8 cellular contexts compared by ENCODE assay signal in genomic region chr11:126061707-126062678, GRCh38. TPM values are rescaled to one million over a fixed set of nuclear protein-coding genes. Genes with fewer than 3 reads are reported as not detected.
A peak's percentile ranks its signal among the peaks of the same experiment; 100 is the strongest.
DNase-seq lines count a peak whose midpoint lies in the region; ATAC-seq and TF ChIP-seq lines count a peak whose summit lies in the region.

No MANE protein-coding gene starts in this region.

- H3K9me2 ChIP-seq in OCI-LY7 (ENCODE audit: insufficient read depth, low read length) = no peaks in the 10 kb centered on the region

- H3K4me3 ChIP-seq in OCI-LY7 (ENCODE audit: low read depth, low read length, poor library complexity, severe bottlenecking) (peak overlapping the region; percentile 71), astrocyte of the cerebellum (ENCODE audit: low read depth, low read length) (peak overlapping the region; percentile 54), iPS-18c (ENCODE audit: insufficient read depth, low read depth, low read length) (peak overlapping the region; percentile 54), skeletal muscle cell (ENCODE audit: low read depth, low read length) (peak overlapping the region; percentile 64)

- in situ Hi-C loops in G401 (cut with HindIII; ENCODE audit: low sequenced_read_pairs) (no loop called here), astrocyte of the cerebellum (cut with HindIII; ENCODE audit: low sequenced_read_pairs) (no loop called here)

- intact Hi-C loops in OCI-LY7 (cut with micrococcal nuclease; ENCODE audit: unreplicated experiment) = no loop called here

- BruUV-seq in OCI-LY7 (replicated peaks; lab: Mats Ljungman, UMichigan) = no TSS peak

- peaks cover 5% of the 10 kb centered on the region for H3K4me1 ChIP-seq in OCI-LY7 (ENCODE audit: insufficient read depth, low read length, poor library complexity, severe bottlenecking)

- H3K4me2 ChIP-seq in OCI-LY7 (ENCODE audit: low read length) = peak overlapping the region; percentile 93

- TF ChIP-seq CTCF in OCI-LY7 (conservative IDR thresholded peaks at IDR 0.05; ENCODE audit: low read length) = no peak
- peak; percentile 65 for TF ChIP-seq CTCF in astrocyte of the cerebellum (IDR thresholded peaks at IDR 0.05; ENCODE audit: low read depth, low read length, missing control alignments)

- H3K79me2 ChIP-seq in OCI-LY7 (ENCODE audit: insufficient read depth, low read depth, low read length) = no peaks in the 10 kb centered on the region

- H4K20me1 ChIP-seq in OCI-LY7 (ENCODE audit: insufficient read depth, low read length) = no peaks in the 10 kb centered on the region

- no peak overlapping the region for H3K27ac ChIP-seq in OCI-LY7 (ENCODE audit: low read depth, low read length, poor library complexity, severe bottlenecking)

- CTCF ChIA-PET in OCI-LY7 (lab: Charles Lee; ENCODE audit: unreplicated experiment) = interaction anchor here (0.6 kb wide), 1 partner anchor 74 kb away, joined by 3 read pairs; no protein-coding TSS in a partner anchor

- H3K36me3 ChIP-seq in OCI-LY7 (ENCODE audit: insufficient read depth, low read length) = no peaks in the 10 kb centered on the region

- ATAC-seq in HG03196 (IDR thresholded peaks at IDR 0.05; ENCODE audit: unreplicated experiment) = peak; percentile 2
- ATAC-seq in GM18858 (IDR thresholded peaks at IDR 0.05; ENCODE audit: unreplicated experiment) = no peak

- no peaks in the 10 kb centered on the region for H3K9me3 ChIP-seq in OCI-LY7 (ENCODE audit: low read length)
- H3K9me3 ChIP-seq in iPS-18c (ENCODE audit: control insufficient read depth, insufficient read depth, low read length) = no peaks in the 10 kb centered on the region

- DNase-seq in G401 (ENCODE audit: low spot score) = peak; percentile 91
- DNase-seq in OCI-LY7 (ENCODE audit: low spot score) = peak; percentile 13
- DNase-seq in astrocyte of the cerebellum (ENCODE audit: low read depth) = no peak
- DNase-seq in skeletal muscle cell (ENCODE audit: low read depth) = no peak
- DNase-seq in MV-4-11 (lab: John Stamatoyannopoulos, UW) = no peak

- POLR2A ChIA-PET in OCI-LY7 (lab: Charles Lee) = interaction anchor here (0.6 to 1.3 kb wide), 3 partner anchors 15 to 1448 kb away, joined by 3 to 5 read pairs (median 3); no protein-coding TSS in a partner anchor

- peak overlapping the region; percentile 75 for H2AFZ ChIP-seq in OCI-LY7 (ENCODE audit: low read length)

RNA-seq across cellular contexts. Expression of gene CDON, which starts 0.7 kb away (rescaled TPM):
- 1.3 and 12.7 TPM in 2 replicates for total RNA-seq in G401 (2014; rRNA removed; shearing (Covaris generic))
- 1.5 and 2.0 TPM in 2 replicates for total RNA-seq in OCI-LY7 (2014; rRNA removed; shearing (Covaris generic))
- total RNA-seq in OCI-LY7 (2022) = 1.1 and 2.5 TPM in 2 replicates

Comparison
In these comparisons a context has a peak if more than half of its experiments do, and no peak if none do; other contexts are left out.
1. DNase-seq: peak in G401 (single experiment) and OCI-LY7 (single experiment); none in astrocyte of the cerebellum (single experiment), skeletal muscle cell (single experiment) and MV-4-11 (single experiment).
2. Peak in every context shown above with its lines, with median percentiles within 50 percentile points of each other: H3K4me3 ChIP-seq.